26 cellular contexts compared by ENCODE assay signal in genomic region chr7:142868881-142869415, GRCh38. TPM values are rescaled to one million over a fixed set of nuclear protein-coding genes. Genes with fewer than 3 reads are reported as not detected.
A peak's percentile ranks its signal among the peaks of the same experiment; 100 is the strongest.
DNase-seq lines count a peak whose midpoint lies in the region; FAIRE-seq and TF ChIP-seq lines count a peak whose summit lies in the region.
"Had no signal": no experiment of that assay in that cellular context is flagged by ENCODE, and none has a peak within 500 bp of the region (broad histone marks: within the 10 kb centered on the region; RNA-seq: fewer than 3 reads in every experiment).

No MANE protein-coding gene starts in this region.

- peaks cover 4% of the 10 kb centered on the region for H3K4me1 Mint-ChIP-seq in activated CD4-positive, alpha-beta T cell treated with anti-CD3 and anti-CD28 coated beads, Interleukin-2, amount 10 ng/mL, durations not matched to agents 7 days and 5 days
- H3K4me1 Mint-ChIP-seq in HFFc6 (ENCODE audit: low read depth) = no peaks in the 10 kb centered on the region

- H3K27ac ChIP-seq in C4-2B (peak overlapping the region; percentile 48), H1 (ENCODE audit: low read depth, low read length) (no peak overlapping the region), neuronal stem cell (replicated peaks; ENCODE audit: low read length) (no peak overlapping the region)
- H3K27ac ChIP-seq: 22Rv1, BLaER1, GM23248, RWPE1 had no signal

- H3K79me1 ChIP-seq in H1 (ENCODE audit: low read depth, low read length) = no peaks in the 10 kb centered on the region; the same call in 1 of the 2 replicates
- H3K79me1 ChIP-seq in neuronal stem cell (ENCODE audit: low read depth, low read length) = peaks cover 2% of the 10 kb centered on the region

- CTCF ChIA-PET in activated CD4-positive, alpha-beta T cell treated with anti-CD3 and anti-CD28 coated beads, Interleukin-2, amount 10 ng/mL, durations not matched to agents 7 days and 5 days (lab: Charles Lee) = interaction anchor here (1.1 to 1.3 kb wide), 2 partner anchors 14 to 58 kb away, joined by 3 to 4 read pairs; no protein-coding TSS in a partner anchor
- CTCF ChIA-PET in H1 (lab: Charles Lee; ENCODE audit: partially characterized antibody) = interaction anchor here (0.5 to 13.9 kb wide), 15 partner anchors 10 to 483 kb away, joined by 3 to 107 read pairs (median 3); partner anchors contain the start of gene EPHB6

- TF ChIP-seq POLR2A in H1 (IDR thresholded peaks at IDR 0.05; ENCODE audit: control extremely low read depth in 1 of 2, low read depth in 2 of 2, low read length in 2 of 2) = no peak

- no peak overlapping the region for H3K4ac ChIP-seq in H1 (replicated peaks; ENCODE audit: insufficient read length, low read depth, low read length)
- no peak overlapping the region for H3K4ac ChIP-seq in neuronal stem cell (ENCODE audit: low read length)

- POLR2A ChIA-PET in activated CD4-positive, alpha-beta T cell treated with anti-CD3 and anti-CD28 coated beads, Interleukin-2, amount 10 ng/mL, durations not matched to agents 7 days and 5 days (lab: Charles Lee) = no interaction called here
- POLR2A ChIA-PET in H1 (lab: Charles Lee; ENCODE audit: partially characterized antibody) = no interaction called here

- DNase-seq in activated CD4-positive, alpha-beta T cell treated with anti-CD3 and anti-CD28 coated beads, Interleukin-2, amount 10 ng/mL, durations not matched to agents 7 days and 5 days = peak; percentile 0
- no peak for DNase-seq in activated CD4-positive, alpha-beta T cell treated with anti-CD3 and anti-CD28 coated beads, Interleukin-2, amount 50 U/mL, for 1 hour
- DNase-seq in H1 (ENCODE audit: low read depth in 1 of 2, low spot score in 2 of 2) (peak in 1 of 2 experiments; percentile 19), neuronal stem cell (ENCODE audit: low spot score) (no peak), HFFc6 (no peak), NCI-H1048 (lab: John Stamatoyannopoulos, UW) (no peak)
- no peak for DNase-seq in activated T-cell treated with anti-CD3 and anti-CD28 coated beads, Interleukin-2, amount 50 U/mL, for 1 hour
- DNase-seq: ACHN; CD4-positive, alpha-beta memory T cell; GM23248; HCEC 1CT; KG1; NCI-H1092 treated with DMSO at 0.1 percent for 48 hours; NCI-H2029 treated with DMSO at 0.1 percent for 48 hours; NCI-H226; NCI-H510A treated with DMSO at 0.1 percent for 48 hours; NCI-H748 treated with DMSO at 0.1 percent for 48 hours; NK-92 treated with Interleukin-12 subunit alpha and Interleukin-12 subunit beta, amount 100 ng/mL, for 24 hours; SIG-M5 had no signal

- no peaks in the 10 kb centered on the region for H3K79me2 ChIP-seq in H1 (ENCODE audit: control insufficient read depth in 1 of 2, insufficient read depth in 2 of 2, low read length in 2 of 2)

- 0 out of 2 replicates have a peak overlapping the region, but pooled peaks have one; percentile 35 for H2BK5ac ChIP-seq in H1 (ENCODE audit: low read depth, low read length)
- no peak overlapping the region for H2BK5ac ChIP-seq in neuronal stem cell (ENCODE audit: low read length)

- H3K23ac ChIP-seq in H1 (ENCODE audit: insufficient read length) (no peak overlapping the region), neuronal stem cell (ENCODE audit: low read depth, low read length, poor library complexity) (no peak overlapping the region)

- H3K18ac ChIP-seq in H1 (ENCODE audit: extremely low read depth, low read length) (no peak overlapping the region), neuronal stem cell (ENCODE audit: low read length) (peak overlapping the region; percentile 23)

- H3K4me2 ChIP-seq in H1 (ENCODE audit: insufficient read depth in 1 of 2, low read depth in 2 of 2, low read length in 2 of 2) = no peak overlapping the region
- H3K4me2 ChIP-seq in neuronal stem cell (ENCODE audit: insufficient read depth, low read length, poor library complexity, severe bottlenecking) = no peak overlapping the region
- H3K4me2 ChIP-seq: BLaER1 had no signal

- no peaks in the 10 kb centered on the region for H3K9me3 ChIP-seq in H1 (ENCODE audit: insufficient read depth in 2 of 2, low read depth in 1 of 2, low read length in 1 of 2)
- peaks cover 0 to 3% of the 10 kb centered on the region in 2 donors for H3K9me3 ChIP-seq in neuronal stem cell (replicated peaks in 1 of 2; ENCODE audit: control insufficient read depth in 2 of 2, insufficient read depth in 1 of 2, low read depth in 1 of 2, low read length in 2 of 2)
- H3K9me3 ChIP-seq: BLaER1, Caco-2 had no signal

- no peak overlapping the region for H3K56ac ChIP-seq in H1 (replicated peaks; ENCODE audit: insufficient read length, low read depth, low read length)

- H2AK5ac ChIP-seq in H1 (ENCODE audit: low read depth, low read length) (no peak overlapping the region), neuronal stem cell (ENCODE audit: low read depth, low read length) (no peak overlapping the region)

- H2AFZ ChIP-seq in H1 (ENCODE audit: low read length) (no peak overlapping the region), neuronal stem cell (ENCODE audit: low read length) (no peak overlapping the region)
- H2AFZ ChIP-seq: GM23248 had no signal

- no peaks in the 10 kb centered on the region for H3K27me3 Mint-ChIP-seq in activated CD4-positive, alpha-beta T cell treated with anti-CD3 and anti-CD28 coated beads, Interleukin-2, amount 10 ng/mL, durations not matched to agents 7 days and 5 days
- H3K27me3 Mint-ChIP-seq in HFFc6 (ENCODE audit: insufficient read depth) = peaks cover 18% of the 10 kb centered on the region
- H3K27me3 Mint-ChIP-seq: CD4-positive, alpha-beta memory T cell had no signal

- TF ChIP-seq CTCF in C4-2B (conservative IDR thresholded peaks at IDR 0.05) (no peak), H1 (IDR thresholded peaks at IDR 0.05; ENCODE audit: control extremely low read depth in 1 of 3, insufficient read depth in 1 of 3, low read depth in 1 of 3, low read length in 3 of 3) (no peak), HFFc6 (IDR thresholded peaks at IDR 0.05) (no peak)

- H4K8ac ChIP-seq in H1 (ENCODE audit: extremely low read depth, insufficient read depth, low read length) = no peak overlapping the region
- H4K8ac ChIP-seq in neuronal stem cell (ENCODE audit: low read depth, low read length) = no peak overlapping the region

- H3K4me3 Mint-ChIP-seq in activated CD4-positive, alpha-beta T cell treated with anti-CD3 and anti-CD28 coated beads, Interleukin-2, amount 10 ng/mL, durations not matched to agents 7 days and 5 days = no peak overlapping the region
- H3K4me3 Mint-ChIP-seq in HFFc6 = no peak overlapping the region
- H3K4me3 Mint-ChIP-seq: CD4-positive, alpha-beta memory T cell had no signal

- H2BK15ac ChIP-seq in H1 (ENCODE audit: low read length) (no peak overlapping the region), neuronal stem cell (ENCODE audit: low read length) (no peak overlapping the region)

- no peak overlapping the region for H2BK20ac ChIP-seq in H1 (ENCODE audit: low read length)

- H4K5ac ChIP-seq in H1 (ENCODE audit: insufficient read length, low read depth, low read length) = no peak overlapping the region

- FAIRE-seq in H1 (lab: Jason Lieb, UNC) = no peak
- FAIRE-seq: GM12878 had no signal

- H3K23me2 ChIP-seq in H1 (ENCODE audit: low read depth, low read length) = no peaks in the 10 kb centered on the region; the same call in 1 of the 2 replicates

- no peaks in the 10 kb centered on the region for H3K36me3 Mint-ChIP-seq in activated CD4-positive, alpha-beta T cell treated with anti-CD3 and anti-CD28 coated beads, Interleukin-2, amount 10 ng/mL, durations not matched to agents 7 days and 5 days (ENCODE audit: low read depth)
- no peaks in the 10 kb centered on the region for H3K36me3 Mint-ChIP-seq in HFFc6 (ENCODE audit: low read depth)

- H2BK120ac ChIP-seq in H1 (replicated peaks; ENCODE audit: low read depth, low read length) = no peak overlapping the region
- H2BK120ac ChIP-seq in neuronal stem cell (ENCODE audit: low read depth, low read length) = no peak overlapping the region

- no peak overlapping the region for H3K4me3 ChIP-seq in H1 (ENCODE audit: extremely low read depth in 1 of 4, insufficient read depth in 2 of 4, low read depth in 3 of 4, low read length in 4 of 4)
- no peak overlapping the region for H3K4me3 ChIP-seq in neuronal stem cell (ENCODE audit: low read length in 2 of 2)
- H3K4me3 ChIP-seq: BLaER1, GM12878, GM23248 had no signal

- H3K27ac Mint-ChIP-seq in activated CD4-positive, alpha-beta T cell treated with anti-CD3 and anti-CD28 coated beads, Interleukin-2, amount 10 ng/mL, durations not matched to agents 7 days and 5 days = no peak overlapping the region
- H3K27ac Mint-ChIP-seq in HFFc6 = no peak overlapping the region

- H3K27me3 ChIP-seq in H1 (replicated peaks in 1 of 4; ENCODE audit: control insufficient read depth in 3 of 4, extremely low read depth in 1 of 4, insufficient read depth in 3 of 4, low read length in 3 of 4) (no peaks in the 10 kb centered on the region), neuronal stem cell (ENCODE audit: control insufficient read depth in 3 of 3, insufficient read depth in 3 of 3, low read depth in 1 of 3, low read length in 3 of 3) (no peaks in the 10 kb centered on the region)
- H3K27me3 ChIP-seq: BLaER1 had no signal

- no peak for TF ChIP-seq RAD21 in H1 (IDR thresholded peaks at IDR 0.05 in 1 of 2, conservative IDR thresholded peaks at IDR 0.05 in 1 of 2; ENCODE audit: low read depth in 2 of 2, low read length in 2 of 2)

- H3K36me3 ChIP-seq in H1 (ENCODE audit: control insufficient read depth in 2 of 4, insufficient read depth in 4 of 4, low read length in 3 of 4) = no peaks in the 10 kb centered on the region
- H3K36me3 ChIP-seq in neuronal stem cell (replicated peaks in 1 of 2; ENCODE audit: control insufficient read depth in 2 of 2, insufficient read depth in 2 of 2, low read length in 2 of 2) = no peaks in the 10 kb centered on the region

- no peak overlapping the region for H2BK12ac ChIP-seq in H1 (ENCODE audit: low read depth, low read length)
- H2BK12ac ChIP-seq in neuronal stem cell (ENCODE audit: low read length) = no peak overlapping the region

- H3K9ac ChIP-seq in H1 (replicated peaks in 1 of 4; ENCODE audit: extremely low read depth in 1 of 4, low read depth in 3 of 4, low read length in 3 of 4) = no peak overlapping the region
- H3K9ac ChIP-seq in neuronal stem cell (ENCODE audit: low read depth, low read length, poor library complexity) = no peak overlapping the region
- H3K9ac ChIP-seq: BLaER1, GM23248 had no signal

- 95% methylated on average over 11 of the region's 14 CpGs; no CpG with 5 or more reads in 1 of the 2 experiments for whole genome bisulfite sequencing in H1 (ENCODE audit: extremely low coverage in 1 of 2, insufficient coverage in 1 of 2, insufficient read length in 1 of 2, insufficient replicate concordance in 2 of 2, low coverage in 1 of 2, low lambda C conversion rate in 2 of 2, missing lambda C conversion rate in 1 of 2), 2 experiments
- WGBS in neuronal stem cell (ENCODE audit: extremely low coverage in 2 of 2, insufficient read length in 2 of 2, insufficient replicate concordance in 1 of 2), 2 donors = no CpG with 5 or more reads among the region's 14 CpGs

- H3K9me3 Mint-ChIP-seq in activated CD4-positive, alpha-beta T cell treated with anti-CD3 and anti-CD28 coated beads, Interleukin-2, amount 10 ng/mL, durations not matched to agents 7 days and 5 days = no peaks in the 10 kb centered on the region
- no peaks in the 10 kb centered on the region for H3K9me3 Mint-ChIP-seq in HFFc6
- H3K9me3 Mint-ChIP-seq: CD4-positive, alpha-beta memory T cell had no signal

- H3K4me1 ChIP-seq in H1 (replicated peaks in 1 of 4; ENCODE audit: control insufficient read depth in 3 of 4, insufficient read depth in 4 of 4, low read length in 3 of 4) (peaks cover 0 to 5% (median 3%) of the 10 kb centered on the region in 4 experiments; a peak in 4 of 7 replicates), neuronal stem cell (ENCODE audit: control insufficient read depth in 2 of 2, insufficient read depth in 1 of 2, low read depth in 1 of 2, low read length in 2 of 2) (peaks cover 0 to 1% of the 10 kb centered on the region in 2 donors)
- H3K4me1 ChIP-seq: Caco-2 had no signal

- no peaks in the 10 kb centered on the region for H4K20me1 ChIP-seq in H1 (replicated peaks in 1 of 2; ENCODE audit: control insufficient read depth in 1 of 2, insufficient read depth in 2 of 2, low read length in 2 of 2)
- H4K20me1 ChIP-seq: BLaER1 had no signal

- no peak overlapping the region for H3K14ac ChIP-seq in H1 (ENCODE audit: insufficient read length)
- no peak overlapping the region for H3K14ac ChIP-seq in neuronal stem cell (ENCODE audit: low read length)

- no peak overlapping the region for H4K91ac ChIP-seq in H1 (replicated peaks; ENCODE audit: insufficient read length, low read length)
- H4K91ac ChIP-seq in neuronal stem cell (ENCODE audit: low read depth, low read length, poor library complexity) = peak overlapping the region; percentile 20

- no peak for TF ChIP-seq EP300 in H1 (IDR thresholded peaks at IDR 0.05; ENCODE audit: borderline replicate concordance in 1 of 2, low read depth in 2 of 2, low read length in 2 of 2)

RNA-seq across cellular contexts. Expression of gene EPHB6, which starts 14.1 kb away (rescaled TPM):
- total RNA-seq in activated CD4-positive, alpha-beta T cell treated with anti-CD3 and anti-CD28 coated beads, Interleukin-2, amount 10 ng/mL, durations not matched to agents 7 days and 5 days = 10 to 100 TPM; 28.6 to 29.1 TPM
- 19.7 TPM in 2 replicates for total RNA-seq in H1 (2021; fragmentation: NEBNext Ultra II Directional; extraction: Animal tissue kit (Norgen Biotek cat#: 25700))
- polyA plus RNA-seq in H1 (2011; rRNA removed) = 19.7 and 27.3 TPM in 2 replicates
- polyA plus RNA-seq in H1 (2011; cell fraction: cytosol; rRNA removed) = 19.9 TPM
- 78.8 TPM for polyA plus RNA-seq in H1 (2011; cell fraction: nucleus; rRNA removed)
- 9.1 to 24.6 TPM (median 19.3 TPM) in 4 replicates for polyA plus RNA-seq in H1 (2012, experiment 1 of 2)
- 11.1 TPM for polyA plus RNA-seq in H1 (2012, experiment 2 of 2)
- polyA plus RNA-seq in H1 (2013, experiment 1 of 2) = 12.7 TPM
- 13.6 TPM for polyA plus RNA-seq in H1 (2013, experiment 2 of 2)
- polyA minus RNA-seq in H1 (2011; rRNA and poly(A)+ RNA removed) = 10.9 and 16.7 TPM in 2 replicates
- 16.1 TPM for polyA minus RNA-seq in H1 (2011; cell fraction: cytosol; rRNA and poly(A)+ RNA removed)
- 17.5 TPM for polyA minus RNA-seq in H1 (2011; cell fraction: nucleus; rRNA and poly(A)+ RNA removed)
- 9.7 TPM for polyA plus RNA-seq in neuronal stem cell (2013, experiment 1 of 2)
- polyA plus RNA-seq in neuronal stem cell (2013, experiment 2 of 2) = 8.5 TPM
- total RNA-seq in HFFc6 (2021; fragmentation: NEBNext Ultra II Directional; extraction: Animal tissue kit (Norgen Biotek cat#: 25700)) = under 1 TPM; 0.26 to 0.69 (median 0.33) TPM

RNA-seq across cellular contexts. Expression of gene TRPV6, which starts 16.6 kb away (rescaled TPM):
- total RNA-seq in activated CD4-positive, alpha-beta T cell treated with anti-CD3 and anti-CD28 coated beads, Interleukin-2, amount 10 ng/mL, durations not matched to agents 7 days and 5 days = under 1 TPM in 1 of 2 experiments, not detected in 1; 0.07 TPM
- 0.48 and 0.52 TPM in 2 replicates for total RNA-seq in H1 (2021; fragmentation: NEBNext Ultra II Directional; extraction: Animal tissue kit (Norgen Biotek cat#: 25700))
- polyA plus RNA-seq in H1 (2011; rRNA removed) = 1.1 and 2.1 TPM in 2 replicates
- 1.2 TPM for polyA plus RNA-seq in H1 (2011; cell fraction: cytosol; rRNA removed)
- 5.5 TPM for polyA plus RNA-seq in H1 (2011; cell fraction: nucleus; rRNA removed)
- 0.60 to 1.1 TPM (median 0.98 TPM) in 4 replicates for polyA plus RNA-seq in H1 (2012, experiment 1 of 2)
- polyA plus RNA-seq in H1 (2012, experiment 2 of 2) = 0.34 TPM
- 0.67 TPM for polyA plus RNA-seq in H1 (2013, experiment 1 of 2)
- polyA plus RNA-seq in H1 (2013, experiment 2 of 2) = 0.31 TPM
- 1.7 and 1.9 TPM in 2 replicates for polyA minus RNA-seq in H1 (2011; rRNA and poly(A)+ RNA removed)
- not detected for polyA minus RNA-seq in H1 (2011; cell fraction: cytosol; rRNA and poly(A)+ RNA removed)
- 3.5 TPM for polyA minus RNA-seq in H1 (2011; cell fraction: nucleus; rRNA and poly(A)+ RNA removed)
- polyA plus RNA-seq in neuronal stem cell (2013, experiment 1 of 2) = 0.04 TPM
- 0.06 TPM for polyA plus RNA-seq in neuronal stem cell (2013, experiment 2 of 2)
- not detected for total RNA-seq in HFFc6 (2021; fragmentation: NEBNext Ultra II Directional; extraction: Animal tissue kit (Norgen Biotek cat#: 25700))
- total RNA-seq: CD4-positive, alpha-beta memory T cell; GM12878; GM23248; HT1080 had no signal
- polyA plus RNA-seq: GM12878, GM23248 had no signal

Comparison
In these comparisons a context has a peak if more than half of its experiments do, and no peak if none do; other contexts are left out.
1. RNA of gene EPHB6, which starts 14.1 kb away (total RNA-seq): 28.6 to 29.1 TPM in activated CD4-positive, alpha-beta T cell treated with anti-CD3 and anti-CD28 coated beads, Interleukin-2, amount 10 ng/mL, durations not matched to agents 7 days and 5 days and 19.7 TPM in H1; 0.26 to 0.69 TPM in HFFc6; every median in the first group is over 10 times any median in the second.